Comparison of ENCODE assay signal across 18 cellular contexts in the genomic region with DNA sequence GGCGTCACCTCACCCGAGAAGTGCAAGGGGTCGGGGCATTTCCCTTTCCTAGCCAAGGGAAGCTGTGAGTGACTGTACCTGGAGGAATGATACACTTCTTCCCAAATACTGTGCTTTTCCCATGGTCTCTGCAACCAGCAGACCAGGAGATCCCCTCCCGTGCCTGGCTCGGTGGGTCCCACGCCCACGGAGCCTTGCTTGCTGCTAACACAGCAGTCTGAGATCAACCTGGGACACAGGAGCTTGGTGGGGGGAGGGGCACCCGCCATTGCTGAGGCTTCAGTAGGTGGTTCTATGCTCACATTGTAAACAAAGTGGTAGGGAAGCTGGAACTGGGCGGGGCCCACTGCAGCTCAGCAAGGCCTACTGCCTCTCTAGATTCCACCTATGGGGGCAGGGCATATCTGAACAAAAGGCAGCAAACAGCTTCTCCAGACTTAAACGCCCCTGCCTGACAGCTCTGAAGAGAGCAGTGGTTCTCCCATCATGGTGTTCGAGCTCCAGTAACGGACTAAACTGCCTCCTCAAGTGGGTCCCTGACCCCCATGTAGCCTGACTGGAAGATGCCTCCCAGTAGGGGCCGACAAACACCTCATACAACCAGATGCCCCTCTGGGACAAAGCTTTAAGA.
"Had no signal": no experiment of that assay in that cellular context is flagged by ENCODE, and none has a peak within 500 bp of the region (broad histone marks: within the 10 kb centered on the region; RNA-seq: fewer than 3 reads in every experiment).

No MANE protein-coding gene starts in this region.

- H3K4me3 Mint-ChIP-seq: activated CD4-positive, alpha-beta memory T cell treated with anti-CD3 and anti-CD28 coated beads for 36 hours; activated CD8-positive, alpha-beta memory T cell treated with anti-CD3 and anti-CD28 coated beads, Interleukin-2, amount 10 ng/mL, durations not matched to agents 7 days and 5 days; activated naive CD4-positive, alpha-beta T cell treated with anti-CD3 and anti-CD28 coated beads for 36 hours; activated naive CD8-positive, alpha-beta T cell treated with anti-CD3 and anti-CD28 coated beads, Interleukin-2, amount 50 U/mL, for 24 hours; naive B cell had no signal

- H3K27me3 ChIP-seq: dorsolateral prefrontal cortex, gastroesophageal sphincter, heart right ventricle, pancreas, stomach, testis, upper lobe of right lung had no signal

- H3K27ac ChIP-seq: dorsolateral prefrontal cortex, gastroesophageal sphincter, heart right ventricle, pancreas, stomach, testis, upper lobe of right lung, VCaP had no signal

- H3K9me3 ChIP-seq: pancreas, stomach, testis, upper lobe of right lung had no signal

- DNase-seq: activated CD4-positive, alpha-beta memory T cell treated with anti-CD3 and anti-CD28 coated beads for 36 hours; activated CD8-positive, alpha-beta memory T cell treated with anti-CD3 and anti-CD28 coated beads, Interleukin-2, amount 10 ng/mL, durations not matched to agents 7 days and 5 days; activated naive CD4-positive, alpha-beta T cell treated with anti-CD3 and anti-CD28 coated beads for 36 hours; activated naive CD8-positive, alpha-beta T cell treated with anti-CD3 and anti-CD28 coated beads, Interleukin-2, amount 50 U/mL, for 24 hours; activated T-cell treated with anti-CD3 and anti-CD28 coated beads, Interleukin-2, amount 50 U/mL, for 1 hour; dorsolateral prefrontal cortex; heart right ventricle; naive B cell; pancreas; stimulated activated CD4-positive, alpha-beta T cell treated with anti-CD3 and anti-CD28 coated beads, Interleukin-12 subunit alpha, Interleukin-12 subunit beta, amount 100 ng/mL, for 4 hours; stimulated activated CD4-positive, alpha-beta T cell treated with anti-CD3 and anti-CD28 coated beads, Interleukin-2, amount 100 ng/mL, for 24 hours; stomach; testis; upper lobe of right lung had no signal

- H3K27ac Mint-ChIP-seq: activated CD4-positive, alpha-beta memory T cell treated with anti-CD3 and anti-CD28 coated beads for 36 hours; activated CD8-positive, alpha-beta memory T cell treated with anti-CD3 and anti-CD28 coated beads, Interleukin-2, amount 10 ng/mL, durations not matched to agents 7 days and 5 days; activated naive CD4-positive, alpha-beta T cell treated with anti-CD3 and anti-CD28 coated beads for 36 hours; activated naive CD8-positive, alpha-beta T cell treated with anti-CD3 and anti-CD28 coated beads, Interleukin-2, amount 50 U/mL, for 24 hours; activated T-helper 2 cell treated with anti-CD3 and anti-CD28 coated beads, Interferon-gamma antibody, Interleukin-2, Interleukin-4, amounts not matched to agents 10 μg/mL and 5 μg/mL and 100 μg/mL, durations not matched to agents 14 hours and 24 hours and 36 hours; naive B cell had no signal

- H3K27me3 Mint-ChIP-seq: activated CD4-positive, alpha-beta memory T cell treated with anti-CD3 and anti-CD28 coated beads for 36 hours; activated naive CD8-positive, alpha-beta T cell treated with anti-CD3 and anti-CD28 coated beads, Interleukin-2, amount 50 U/mL, for 24 hours had no signal

- H3K4me1 Mint-ChIP-seq: activated CD8-positive, alpha-beta memory T cell treated with anti-CD3 and anti-CD28 coated beads, Interleukin-2, amount 10 ng/mL, durations not matched to agents 7 days and 5 days; activated naive CD8-positive, alpha-beta T cell treated with anti-CD3 and anti-CD28 coated beads, Interleukin-2, amount 50 U/mL, for 24 hours; naive B cell had no signal

- H3K36me3 Mint-ChIP-seq: activated CD4-positive, alpha-beta memory T cell treated with anti-CD3 and anti-CD28 coated beads for 36 hours; activated CD8-positive, alpha-beta memory T cell treated with anti-CD3 and anti-CD28 coated beads, Interleukin-2, amount 10 ng/mL, durations not matched to agents 7 days and 5 days had no signal

- H3K36me3 ChIP-seq: gastroesophageal sphincter, heart right ventricle, pancreas, stomach, upper lobe of right lung had no signal

- ATAC-seq: activated CD8-positive, alpha-beta memory T cell treated with anti-CD3 and anti-CD28 coated beads, Interleukin-2, amount 10 ng/mL, durations not matched to agents 7 days and 5 days; activated naive CD8-positive, alpha-beta T cell treated with anti-CD3 and anti-CD28 coated beads, Interleukin-2, amount 50 U/mL, for 24 hours; gastroesophageal sphincter; heart right ventricle; pancreas; upper lobe of right lung had no signal

- H3K4me3 ChIP-seq: dorsolateral prefrontal cortex, gastroesophageal sphincter, heart right ventricle, lung, pancreas, stomach, testis, upper lobe of right lung had no signal

- H3K9me3 Mint-ChIP-seq: activated naive CD4-positive, alpha-beta T cell treated with anti-CD3 and anti-CD28 coated beads for 36 hours; activated naive CD8-positive, alpha-beta T cell treated with anti-CD3 and anti-CD28 coated beads, Interleukin-2, amount 50 U/mL, for 24 hours; activated T-helper 2 cell treated with anti-CD3 and anti-CD28 coated beads, Interferon-gamma antibody, Interleukin-2, Interleukin-4, amounts not matched to agents 10 μg/mL and 5 μg/mL and 100 μg/mL, durations not matched to agents 14 hours and 24 hours and 36 hours had no signal

- H3K4me1 ChIP-seq: gastroesophageal sphincter, heart right ventricle, pancreas, stomach, testis, upper lobe of right lung had no signal
